In the genomic region with DNA sequence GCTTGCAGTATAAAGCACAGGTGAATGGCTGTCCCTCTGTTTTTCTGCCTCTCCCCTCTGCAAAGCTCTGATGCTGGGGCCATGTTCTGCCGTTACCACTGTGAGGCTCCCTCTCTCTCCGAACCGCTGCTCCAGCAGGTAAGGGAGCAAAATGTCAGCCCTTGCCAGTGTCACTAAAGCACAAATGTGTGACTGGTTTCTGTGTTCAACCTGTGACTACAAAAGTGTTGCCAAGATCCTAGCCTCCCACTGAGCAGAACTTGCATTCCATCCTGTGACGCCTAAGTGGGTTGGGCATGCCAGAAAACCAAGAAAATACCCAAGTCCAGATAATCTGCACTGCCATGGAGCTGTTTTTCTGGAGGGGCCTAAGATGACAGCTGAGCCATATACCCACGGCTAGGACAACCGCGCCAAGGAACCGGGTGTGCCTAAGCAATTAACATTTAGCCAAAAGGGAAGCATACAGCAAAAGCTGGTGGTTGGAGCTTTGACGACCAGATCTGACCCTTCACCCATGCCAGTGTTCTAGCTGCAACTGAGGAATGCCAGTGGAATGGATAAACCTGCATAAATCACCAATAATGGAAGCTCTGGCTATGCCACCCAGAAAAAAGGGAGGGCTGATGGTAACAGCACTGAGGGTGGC, we compare ENCODE assay signal across 14 cellular contexts. TPM values are rescaled to one million over a fixed set of nuclear protein-coding genes. Genes with fewer than 3 reads are reported as not detected.
DNase-seq lines count a peak whose midpoint lies in the region; ATAC-seq and TF ChIP-seq lines count a peak whose summit lies in the region.
"Had no signal": no experiment of that assay in that cellular context is flagged by ENCODE, and none has a peak within 500 bp of the region (broad histone marks: within the 10 kb centered on the region; RNA-seq: fewer than 3 reads in every experiment).

No MANE protein-coding gene starts in this region.

- H3K36me3 ChIP-seq in H7 (replicated peaks; ENCODE audit: control insufficient read depth, insufficient read depth, low read length), result peaks cover 8% of the 10 kb centered on the region
- peaks cover 0 to 87% (median 37%) of the 10 kb centered on the region in 6 donors for H3K36me3 ChIP-seq in spleen
- H3K36me3 ChIP-seq in ascending aorta, result peaks cover 35% of the 10 kb centered on the region in 2 donors
- H3K36me3 ChIP-seq in esophagus squamous epithelium, result peaks cover 6 to 42% (median 9%) of the 10 kb centered on the region in 3 donors

- TF ChIP-seq POLR2A in spleen (IDR thresholded peaks at IDR 0.05), result no peak
- TF ChIP-seq POLR2A in esophagus squamous epithelium (IDR thresholded peaks at IDR 0.05), result no peak

- peak; percentile 47 for DNase-seq in H7
- peak; percentile 54 for DNase-seq in astrocyte of the spinal cord (ENCODE audit: low read depth, low spot score)
- peak; percentile 25 for DNase-seq in fibroblast of gingiva (ENCODE audit: low read depth)
- DNase-seq in spleen, result peak; percentile 41
- no peak for DNase-seq in ascending aorta (ENCODE audit: low spot score in 2 of 2)
- no peak for DNase-seq in Right ventricle myocardium superior
- no peak for DNase-seq in esophagus squamous epithelium (lab: John Stamatoyannopoulos, UW)
- no peak for DNase-seq in stimulated activated naive CD4-positive, alpha-beta T cell (lab: John Stamatoyannopoulos, UW)
- DNase-seq: activated CD4-positive, alpha-beta T cell treated with anti-CD3 and anti-CD28 coated beads, Interleukin-2, amount 50 U/mL, for 4 hours; activated T-cell treated with anti-CD3 and anti-CD28 coated beads, Interleukin-2, amount 50 U/mL, for 4 hours; NCI-H1694; NCI-H524; stimulated activated naive CD8-positive, alpha-beta T cell treated with anti-CD3 and anti-CD28 coated beads, Interleukin-15, amount 100 ng/mL, for 72 hours had no signal

- no peak for TF ChIP-seq CTCF in astrocyte of the spinal cord (IDR thresholded peaks at IDR 0.05; ENCODE audit: low read depth, low read length)
- TF ChIP-seq CTCF in spleen (IDR thresholded peaks at IDR 0.05 in 8 of 11, conservative IDR thresholded peaks at IDR 0.05 in 3 of 11), result no peak
- TF ChIP-seq CTCF in ascending aorta (IDR thresholded peaks at IDR 0.05), result no peak
- no peak for TF ChIP-seq CTCF in esophagus squamous epithelium (IDR thresholded peaks at IDR 0.05)

- no peaks in the 10 kb centered on the region for H3K27me3 ChIP-seq in H7 (ENCODE audit: control insufficient read depth, insufficient read depth, low read length)
- no peaks in the 10 kb centered on the region for H3K27me3 ChIP-seq in spleen (replicated peaks in 1 of 7)
- H3K27me3 ChIP-seq in ascending aorta, result no peaks in the 10 kb centered on the region
- no peaks in the 10 kb centered on the region for H3K27me3 ChIP-seq in esophagus squamous epithelium
- H3K27me3 ChIP-seq: left lung had no signal

- H3K27ac ChIP-seq in spleen (no peak overlapping the region), ascending aorta (no peak overlapping the region), esophagus squamous epithelium (no peak overlapping the region)
- H3K27ac ChIP-seq: left lung had no signal

- ATAC-seq in Right ventricle myocardium superior (ENCODE audit: poor library complexity), result no peak
- ATAC-seq: activated T-cell treated with anti-CD3 and anti-CD28 coated beads, Interleukin-2, amount 50 U/mL, for 4 hours; left lung; stimulated activated naive CD8-positive, alpha-beta T cell treated with anti-CD3 and anti-CD28 coated beads, Interleukin-15, amount 100 ng/mL, for 72 hours had no signal

- peaks cover 13 to 51% (median 28%) of the 10 kb centered on the region in 6 donors for H3K4me1 ChIP-seq in spleen
- H3K4me1 ChIP-seq in ascending aorta, result peaks cover 0 to 2% of the 10 kb centered on the region in 2 donors
- peaks cover 19 to 34% (median 20%) of the 10 kb centered on the region in 3 donors for H3K4me1 ChIP-seq in esophagus squamous epithelium

- in situ Hi-C loops in astrocyte of the spinal cord (cut with HindIII; ENCODE audit: low sequenced_read_pairs), result no loop called here

- H3K9me3 ChIP-seq in spleen (no peaks in the 10 kb centered on the region), ascending aorta (no peaks in the 10 kb centered on the region), esophagus squamous epithelium (no peaks in the 10 kb centered on the region)
- H3K9me3 ChIP-seq: left lung had no signal

- intact Hi-C loops in spleen (cut with DNase I; ENCODE audit: low total_unique reads) (no loop called here), ascending aorta (cut with DNase I) (no loop called here), Right ventricle myocardium superior (cut with DNase I) (no loop called here), esophagus squamous epithelium (cut with DNase I) (no loop called here)

- no peak overlapping the region for H3K4me3 ChIP-seq in H7 (ENCODE audit: insufficient read depth, low read depth, low read length)
- H3K4me3 ChIP-seq in astrocyte of the spinal cord (ENCODE audit: low read depth, low read length), result no peak overlapping the region
- no peak overlapping the region for H3K4me3 ChIP-seq in spleen
- no peak overlapping the region for H3K4me3 ChIP-seq in ascending aorta
- H3K4me3 ChIP-seq in esophagus squamous epithelium, result no peak overlapping the region
- H3K4me3 ChIP-seq: left lung had no signal

- WGBS in spleen, 5 donors, result 91 to 95% (median 94%) methylated on average over 8 to 9 of the region's 9 CpGs
- WGBS in esophagus squamous epithelium, 2 donors, result 79 to 86% methylated on average over 8 of the region's 9 CpGs

RNA-seq across cellular contexts. Expression of a gene that starts 35.0 kb away (rescaled TPM):
- total RNA-seq in H7 (2014; rRNA removed; shearing (Covaris generic)), result 60.9 and 63.3 TPM in 2 replicates
- total RNA-seq in spleen (100 to 1,000 TPM in 3 of 7 donors, 10 to 100 TPM in 4; 75.8 to 128 (median 99.8) TPM), ascending aorta (32.6 TPM), Right ventricle myocardium superior (54.8 TPM), esophagus squamous epithelium (10 to 100 TPM; 40.7 to 65.6 (median 51.3) TPM)
- 10 to 100 TPM; 64.6 to 92.3 (median 66.7) TPM for polyA plus RNA-seq in spleen

RNA-seq across cellular contexts. Expression of a gene that starts 35.3 kb away (rescaled TPM):
- total RNA-seq in H7 (2014; rRNA removed; shearing (Covaris generic)), result 31.0 and 49.8 TPM in 2 replicates
- 10 to 100 TPM; 28.4 to 38.8 (median 31.1) TPM for total RNA-seq in spleen
- 1 to 10 TPM; 7.3 to 9.1 (median 8.3) TPM for polyA plus RNA-seq in spleen
- 29.3 TPM for total RNA-seq in ascending aorta
- total RNA-seq in Right ventricle myocardium superior, result 13.4 TPM
- 10 to 100 TPM; 13.7 to 27.2 (median 23.1) TPM for total RNA-seq in esophagus squamous epithelium

RNA-seq across cellular contexts. Expression of a gene that starts 58.4 kb away (rescaled TPM):
- 19.4 and 21.1 TPM in 2 replicates for total RNA-seq in H7 (2014; rRNA removed; shearing (Covaris generic))
- total RNA-seq in spleen (10 to 100 TPM; 25.2 to 46.5 (median 34.8) TPM), ascending aorta (36.6 TPM), Right ventricle myocardium superior (13.3 TPM), esophagus squamous epithelium (10 to 100 TPM; 12.2 to 21.4 (median 17.8) TPM)
- polyA plus RNA-seq in spleen, result 10 to 100 TPM; 13.3 to 29.0 (median 21.7) TPM

Comparison
In these comparisons a context has a peak if more than half of its experiments do, and no peak if none do; other contexts are left out.
1. DNase-seq: peak in H7 (single experiment), astrocyte of the spinal cord (single experiment), fibroblast of gingiva (single experiment) and spleen (single experiment); none in ascending aorta (0 of 2), Right ventricle myocardium superior (single experiment), esophagus squamous epithelium (single experiment) and stimulated activated naive CD4-positive, alpha-beta T cell (0 of 6).